16 cellular contexts compared by ENCODE assay signal in genomic region chr14:93019367-93019843, GRCh38.
DNase-seq lines count a peak whose midpoint lies in the region; ATAC-seq and TF ChIP-seq lines count a peak whose summit lies in the region.
"Had no signal": no experiment of that assay in that cellular context is flagged by ENCODE, and none has a peak within 500 bp of the region (broad histone marks: within the 10 kb centered on the region; RNA-seq: fewer than 3 reads in every experiment).

No MANE protein-coding gene starts in this region.

- H3K4me1 ChIP-seq in HUES48 (ENCODE audit: control insufficient read depth, insufficient read depth, low read length) (peaks cover 8% of the 10 kb centered on the region), mesenchymal stem cell (ENCODE audit: control insufficient read depth, insufficient read depth, low read depth, low read length) (peaks cover 9% of the 10 kb centered on the region)

- POLR2A ChIA-PET in WTC11 (lab: Charles Lee), result no interaction called here

- CTCF ChIA-PET in WTC11 (lab: Charles Lee), result interaction anchor here (0.7 to 3.2 kb wide), 7 partner anchors 8 to 113 kb away, joined by 3 to 13 read pairs (median 3); no protein-coding TSS in a partner anchor

- H3K9me3 ChIP-seq in HUES48 (ENCODE audit: control insufficient read depth, insufficient read depth, low read length), result no peaks in the 10 kb centered on the region
- H3K9me3 ChIP-seq in mesenchymal stem cell (ENCODE audit: control insufficient read depth, low read length), result no peaks in the 10 kb centered on the region
- H3K9me3 ChIP-seq: upper lobe of left lung had no signal

- no peak for TF ChIP-seq CTCF in WTC11 (IDR thresholded peaks at IDR 0.05)

- H2BK5ac ChIP-seq in mesenchymal stem cell (ENCODE audit: low read depth, low read length, poor library complexity, severe bottlenecking), result no peak overlapping the region

- no peak overlapping the region for H3K14ac ChIP-seq in mesenchymal stem cell (ENCODE audit: low read length in 2 of 2)

- ATAC-seq in WTC11, result peak; percentile 27
- ATAC-seq in left lobe of liver, result peak; percentile 53
- ATAC-seq in stimulated activated naive B cell treated with anti-CD40 and anti-IgM and Interleukin-4, amounts not matched to agents 10 μg/mL and 1 μg/mL and 100 μg/mL, for 72 hours (replicated peaks), result peak in 1 of 2 donors; percentile 23
- ATAC-seq in HG03378 (IDR thresholded peaks at IDR 0.05; ENCODE audit: unreplicated experiment), result no peak
- ATAC-seq: activated naive CD8-positive, alpha-beta T cell treated with anti-CD3 and anti-CD28 coated beads, Interleukin-2, amount 50 U/mL, for 24 hours had no signal

- peaks cover 55% of the 10 kb centered on the region for H3K4me1 Mint-ChIP-seq in WTC11
- peaks cover 15 to 48% of the 10 kb centered on the region in 2 donors for H3K4me1 Mint-ChIP-seq in stimulated activated naive B cell treated with anti-CD40 and anti-IgM and Interleukin-4, amounts not matched to agents 10 μg/mL and 1 μg/mL and 100 μg/mL, for 72 hours

- H3K4ac ChIP-seq in mesenchymal stem cell (ENCODE audit: low read depth in 1 of 2, low read length in 2 of 2), result no peak overlapping the region

- H3K4me3 Mint-ChIP-seq in WTC11, result no peak overlapping the region
- H3K4me3 Mint-ChIP-seq in stimulated activated naive B cell treated with anti-CD40 and anti-IgM and Interleukin-4, amounts not matched to agents 10 μg/mL and 1 μg/mL and 100 μg/mL, for 72 hours, result no peak overlapping the region
- H3K4me3 Mint-ChIP-seq: activated naive CD8-positive, alpha-beta T cell treated with anti-CD3 and anti-CD28 coated beads, Interleukin-2, amount 50 U/mL, for 24 hours; naive B cell had no signal

- no peak overlapping the region for H2AFZ ChIP-seq in mesenchymal stem cell (ENCODE audit: low read depth, low read length)

- H2BK12ac ChIP-seq in mesenchymal stem cell (ENCODE audit: low read length in 2 of 2), result no peak overlapping the region

- no peaks in the 10 kb centered on the region for H3K27me3 Mint-ChIP-seq in WTC11 (ENCODE audit: low read depth)
- H3K27me3 Mint-ChIP-seq in stimulated activated naive B cell treated with anti-CD40 and anti-IgM and Interleukin-4, amounts not matched to agents 10 μg/mL and 1 μg/mL and 100 μg/mL, for 72 hours, result no peaks in the 10 kb centered on the region
- H3K27me3 Mint-ChIP-seq: activated naive CD8-positive, alpha-beta T cell treated with anti-CD3 and anti-CD28 coated beads, Interleukin-2, amount 50 U/mL, for 24 hours; naive B cell had no signal

- H3K4me2 ChIP-seq in mesenchymal stem cell (ENCODE audit: low read length, poor library complexity, severe bottlenecking), result no peak overlapping the region

- no peak overlapping the region for H2BK120ac ChIP-seq in mesenchymal stem cell (ENCODE audit: low read depth, low read length)

- WGBS in mesenchymal stem cell, result 83% methylated on average over 14 of the region's 14 CpGs

- H2AK5ac ChIP-seq in mesenchymal stem cell (ENCODE audit: low read length, severe bottlenecking), result no peak overlapping the region

- no peak overlapping the region for H4K8ac ChIP-seq in mesenchymal stem cell (ENCODE audit: low read length)

- no peak overlapping the region for H3K18ac ChIP-seq in mesenchymal stem cell (ENCODE audit: low read depth in 1 of 2, low read length in 2 of 2)

- DNase-seq in WTC11 (ENCODE audit: low spot score) (no peak), left lobe of liver (ENCODE audit: low spot score) (peak; percentile 72), mesenchymal stem cell (no peak), NK-92 (lab: John Stamatoyannopoulos, UW; ENCODE audit: unreplicated experiment) (no peak)
- DNase-seq in stimulated activated naive B cell treated with anti-CD40 and anti-IgM and Interleukin-4, amounts not matched to agents 10 μg/mL and 1 μg/mL and 100 μg/mL, for 72 hours, result no peak
- no peak for DNase-seq in activated naive CD4-positive, alpha-beta T cell (lab: John Stamatoyannopoulos, UW)
- DNase-seq: activated naive CD8-positive, alpha-beta T cell treated with anti-CD3 and anti-CD28 coated beads, Interleukin-2, amount 50 U/mL, for 24 hours; activated T-cell treated with anti-CD3 and anti-CD28 coated beads, Interleukin-2, amount 50 U/mL, for 48 hours; glutamatergic neuron; kidney; naive B cell; NCI-H446 treated with DMSO at 0.1 percent for 48 hours; upper lobe of left lung had no signal

- H3K9me3 Mint-ChIP-seq in WTC11, result no peaks in the 10 kb centered on the region
- peaks cover 0 to 2% of the 10 kb centered on the region in 2 donors for H3K9me3 Mint-ChIP-seq in stimulated activated naive B cell treated with anti-CD40 and anti-IgM and Interleukin-4, amounts not matched to agents 10 μg/mL and 1 μg/mL and 100 μg/mL, for 72 hours
- H3K9me3 Mint-ChIP-seq: activated naive CD8-positive, alpha-beta T cell treated with anti-CD3 and anti-CD28 coated beads, Interleukin-2, amount 50 U/mL, for 24 hours had no signal

- H3K27me3 ChIP-seq in HUES48 (ENCODE audit: control insufficient read depth, insufficient read depth, low read length) (no peaks in the 10 kb centered on the region), mesenchymal stem cell (ENCODE audit: control insufficient read depth in 1 of 2, insufficient read depth in 1 of 2, low read length in 2 of 2) (peaks cover 3 to 6% of the 10 kb centered on the region in 2 experiments)
- H3K27me3 ChIP-seq: upper lobe of left lung had no signal

- H2BK15ac ChIP-seq in mesenchymal stem cell (ENCODE audit: low read depth, poor library complexity, severe bottlenecking), result no peak overlapping the region

- H3K4me3 ChIP-seq in HUES48 (ENCODE audit: low read depth, low read length) (no peak overlapping the region), mesenchymal stem cell (ENCODE audit: insufficient read depth in 1 of 2, low read depth in 1 of 2, low read length in 2 of 2) (no peak overlapping the region)
- H3K4me3 ChIP-seq: SK-N-MC, upper lobe of left lung had no signal

- H3K36me3 ChIP-seq in HUES48 (ENCODE audit: control insufficient read depth, insufficient read depth, low read length) (peaks cover 18% of the 10 kb centered on the region), mesenchymal stem cell (ENCODE audit: control insufficient read depth in 1 of 2, insufficient read depth in 2 of 2, low read depth in 1 of 2, low read length in 2 of 2) (peaks cover 0 to 7% of the 10 kb centered on the region in 2 experiments)

- 0 out of 2 replicates have a peak overlapping the region, but pooled peaks have one; percentile 68 for H3K27ac Mint-ChIP-seq in WTC11
- H3K27ac Mint-ChIP-seq in stimulated activated naive B cell treated with anti-CD40 and anti-IgM and Interleukin-4, amounts not matched to agents 10 μg/mL and 1 μg/mL and 100 μg/mL, for 72 hours, result peak overlapping the region; percentile 51
- H3K27ac Mint-ChIP-seq: activated naive CD8-positive, alpha-beta T cell treated with anti-CD3 and anti-CD28 coated beads, Interleukin-2, amount 50 U/mL, for 24 hours; naive B cell had no signal

- no peaks in the 10 kb centered on the region for H3K79me1 ChIP-seq in mesenchymal stem cell (replicated peaks; ENCODE audit: low read length, poor library complexity, severe bottlenecking)

- peaks cover 8% of the 10 kb centered on the region for H3K36me3 Mint-ChIP-seq in WTC11
- H3K36me3 Mint-ChIP-seq in stimulated activated naive B cell treated with anti-CD40 and anti-IgM and Interleukin-4, amounts not matched to agents 10 μg/mL and 1 μg/mL and 100 μg/mL, for 72 hours, result peaks cover 32 to 37% of the 10 kb centered on the region in 2 donors
- H3K36me3 Mint-ChIP-seq: naive B cell had no signal

- peak overlapping the region; percentile 14 for H3K27ac ChIP-seq in HUES48 (ENCODE audit: low read depth, low read length)
- H3K27ac ChIP-seq in mesenchymal stem cell (ENCODE audit: low read length, poor library complexity, severe bottlenecking), result no peak overlapping the region
- H3K27ac ChIP-seq: SK-N-MC, upper lobe of left lung had no signal

- no peak overlapping the region for H4K91ac ChIP-seq in mesenchymal stem cell (ENCODE audit: low read length)

- H3K9ac ChIP-seq in HUES48 (ENCODE audit: low read depth, low read length), result no peak overlapping the region
- no peak overlapping the region for H3K9ac ChIP-seq in mesenchymal stem cell (ENCODE audit: low read length)

- no peak overlapping the region for H3K23ac ChIP-seq in mesenchymal stem cell (ENCODE audit: low read length in 2 of 2)

TF ChIP-seq in WTC11, 78 proteins besides CTCF, POLR2A, EP300 and RAD21 (continues in another document):
- no peak for TF ChIP-seq ZBTB43 (CRISPR knock-in tag; IDR thresholded peaks at IDR 0.05)
- TF ChIP-seq FOXP1 (CRISPR knock-in tag; IDR thresholded peaks at IDR 0.05; ENCODE audit: borderline replicate concordance), result no peak
- TF ChIP-seq MLX (CRISPR knock-in tag; IDR thresholded peaks at IDR 0.05), result no peak
- no peak for TF ChIP-seq ATF6 (CRISPR knock-in tag; IDR thresholded peaks at IDR 0.05)
- TF ChIP-seq HMGA2 (CRISPR knock-in tag; IDR thresholded peaks at IDR 0.05), result no peak
